In the genomic region with DNA sequence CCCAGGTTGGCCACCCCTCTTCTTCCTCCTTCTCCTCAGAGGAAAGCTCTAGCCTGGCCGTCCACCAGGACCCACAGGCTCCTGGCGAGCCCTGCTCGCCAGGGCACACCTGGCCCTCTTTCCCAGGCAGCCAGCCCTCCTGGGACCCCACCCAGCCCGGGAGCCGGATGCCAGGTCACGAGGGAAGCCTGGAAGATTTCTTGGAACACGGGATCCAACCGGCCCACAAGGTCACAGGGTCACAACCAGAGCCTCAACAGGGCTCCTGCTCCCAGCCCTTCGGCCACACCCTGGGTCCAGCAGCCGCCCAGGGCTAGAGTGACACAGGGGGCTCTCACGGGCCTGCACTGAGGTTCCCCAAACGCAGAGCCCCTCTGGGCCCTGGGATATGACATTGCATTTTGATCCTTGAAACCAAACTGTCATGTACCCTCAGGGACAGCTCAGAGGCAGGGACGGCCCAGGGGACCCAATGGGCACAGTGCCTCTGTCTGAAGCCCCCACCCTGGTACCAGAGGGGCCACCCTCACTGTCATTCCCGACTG, we compare ENCODE assay signal across 12 cellular contexts. TPM values are rescaled to one million over a fixed set of nuclear protein-coding genes. Genes with fewer than 3 reads are reported as not detected.
DNase-seq lines count a peak whose midpoint lies in the region; ATAC-seq, FAIRE-seq and TF ChIP-seq lines count a peak whose summit lies in the region.
"Had no signal": no experiment of that assay in that cellular context is flagged by ENCODE, and none has a peak within 500 bp of the region (broad histone marks: within the 10 kb centered on the region; RNA-seq: fewer than 3 reads in every experiment).

No MANE protein-coding gene starts in this region.

- peaks cover 77% of the 10 kb centered on the region for H3K36me3 Mint-ChIP-seq in activated B cell treated with CpG ODN at 0.5 μM for 24 hours (ENCODE audit: low read depth)
- H3K36me3 Mint-ChIP-seq in Calu3 (ENCODE audit: insufficient read depth, unreplicated experiment), result peaks cover 60% of the 10 kb centered on the region

- TF ChIP-seq POLR2A in suprapubic skin (IDR thresholded peaks at IDR 0.05) (no peak), H54 (IDR thresholded peaks at IDR 0.05; ENCODE audit: low read depth, low read length) (no peak)

- peaks cover 46% of the 10 kb centered on the region for H3K36me3 ChIP-seq in suprapubic skin

- H3K4me3 Mint-ChIP-seq in activated B cell treated with CpG ODN at 0.5 μM for 24 hours, result peak overlapping the region; percentile 56
- no peak overlapping the region for H3K4me3 Mint-ChIP-seq in Calu3 (ENCODE audit: low read depth, unreplicated experiment)

- POLR2A ChIA-PET in activated B cell treated with CpG ODN at 0.5 μM for 24 hours (lab: Charles Lee), result interaction anchor here (0.6 to 59.1 kb wide), 6 partner anchors 8 to 1147 kb away, joined by 3 to 2723 read pairs (median 247); a partner anchor contains a TSS

- H3K4me1 ChIP-seq in suprapubic skin, result peaks cover 91% of the 10 kb centered on the region

- no TSS peak for BruUV-seq in Calu3 (replicated peaks; lab: Mats Ljungman, UMichigan)

- DNase-seq in GM12865 (ENCODE audit: low read depth), result peak; percentile 7
- no peak for DNase-seq in activated B cell treated with CpG ODN at 0.5 μM for 24 hours
- DNase-seq in islet precursor cell, result peak; percentile 36
- DNase-seq in suprapubic skin (ENCODE audit: low spot score in 2 of 2), result peak in 1 of 2 donors; percentile 69
- DNase-seq in Calu3, result no peak
- no peak for DNase-seq in H54 (ENCODE audit: insufficient read length, low spot score)
- DNase-seq in activated effector memory CD4-positive, alpha-beta T cell treated with Interleukin-2 at 50 U/mL for 16 hours, result no peak
- DNase-seq: anterior cingulate cortex, DMS 273 treated with DMSO at 0.1 percent for 48 hours, NCI-H2227 treated with DMSO at 0.1 percent for 48 hours, T1000 had no signal

- H3K9me3 ChIP-seq in suprapubic skin, result no peaks in the 10 kb centered on the region

- WGBS in suprapubic skin, result 67% methylated on average over 2 of the region's 14 CpGs

- no peak for TF ChIP-seq CTCF in GM12865 (IDR thresholded peaks at IDR 0.05; ENCODE audit: insufficient read depth, low read depth, low read length, missing control alignments)
- TF ChIP-seq CTCF in activated B cell treated with CpG ODN at 0.5 μM for 24 hours (IDR thresholded peaks at IDR 0.05), result no peak
- no peak for TF ChIP-seq CTCF in suprapubic skin (IDR thresholded peaks at IDR 0.05)
- no peak for TF ChIP-seq CTCF in Calu3 (IDR thresholded peaks at IDR 0.05; ENCODE audit: unreplicated experiment)

- H3K27ac Mint-ChIP-seq in activated B cell treated with CpG ODN at 0.5 μM for 24 hours (peak overlapping the region; percentile 75), Calu3 (ENCODE audit: unreplicated experiment) (no peak overlapping the region)

- FAIRE-seq in H54 (lab: Jason Lieb, UNC), result no peak
- FAIRE-seq: endothelial cell of umbilical vein had no signal

- no peaks in the 10 kb centered on the region for H3K27me3 ChIP-seq in suprapubic skin

- H3K4me1 Mint-ChIP-seq in activated B cell treated with CpG ODN at 0.5 μM for 24 hours (peaks cover 79% of the 10 kb centered on the region), Calu3 (ENCODE audit: low read depth, unreplicated experiment) (no peaks in the 10 kb centered on the region)

- H3K4me3 ChIP-seq in GM12865 (ENCODE audit: low read depth, low read length), result peak overlapping the region; percentile 18
- peak overlapping the region; percentile 1 for H3K4me3 ChIP-seq in suprapubic skin

- peak overlapping the region; percentile 66 for H3K27ac ChIP-seq in suprapubic skin

- ATAC-seq in activated B cell treated with CpG ODN at 0.5 μM for 24 hours (ENCODE audit: low read depth), result no peak

- CTCF ChIA-PET in activated B cell treated with CpG ODN at 0.5 μM for 24 hours (lab: Charles Lee), result no interaction called here
- CTCF ChIA-PET in Calu3 (lab: Charles Lee), result no interaction called here

- TF ChIP-seq EP300 in suprapubic skin (IDR thresholded peaks at IDR 0.05), result no peak

- H3K9me3 Mint-ChIP-seq in activated B cell treated with CpG ODN at 0.5 μM for 24 hours (no peaks in the 10 kb centered on the region), Calu3 (ENCODE audit: low read depth, unreplicated experiment) (no peaks in the 10 kb centered on the region)

- intact Hi-C loops in activated B cell treated with CpG ODN at 0.5 μM for 24 hours (cut with micrococcal nuclease) (no loop called here), Calu3 (cut with micrococcal nuclease; ENCODE audit: unreplicated experiment) (no loop called here)

- H3K27me3 Mint-ChIP-seq in activated B cell treated with CpG ODN at 0.5 μM for 24 hours, result no peaks in the 10 kb centered on the region
- H3K27me3 Mint-ChIP-seq in Calu3 (ENCODE audit: unreplicated experiment), result no peaks in the 10 kb centered on the region

RNA-seq across cellular contexts. Expression of a gene that starts 5.5 kb away (rescaled TPM):
- total RNA-seq in activated B cell treated with CpG ODN at 0.5 μM for 24 hours (1,134 and 1,197 TPM in 2 replicates), suprapubic skin (100 to 1,000 TPM; 209 to 249 (median 219) TPM), Calu3 (2022) (96.0 and 99.7 TPM in 2 replicates)

RNA-seq across cellular contexts. Expression of a gene that starts 30.1 kb away (rescaled TPM):
- total RNA-seq in activated B cell treated with CpG ODN at 0.5 μM for 24 hours (55.1 and 57.3 TPM in 2 replicates), suprapubic skin (100 to 1,000 TPM in 1 of 4 donors, 10 to 100 TPM in 3; 83.0 to 101 (median 90.3) TPM), Calu3 (2022) (65.3 and 72.3 TPM in 2 replicates)

RNA-seq across cellular contexts. Expression of a gene that starts 50.6 kb away (rescaled TPM):
- total RNA-seq in activated B cell treated with CpG ODN at 0.5 μM for 24 hours (179 and 189 TPM in 2 replicates), suprapubic skin (10 to 100 TPM; 23.7 to 29.4 (median 28.1) TPM), Calu3 (2022) (13.7 and 15.8 TPM in 2 replicates)

RNA-seq across cellular contexts. Expression of a gene that starts 51.1 kb away (rescaled TPM):
- total RNA-seq in activated B cell treated with CpG ODN at 0.5 μM for 24 hours (73.0 and 78.6 TPM in 2 replicates), suprapubic skin (1 to 10 TPM; 2.1 to 8.1 (median 6.4) TPM), Calu3 (2022) (2.7 and 2.8 TPM in 2 replicates)

Comparison
In these comparisons a context has a peak if more than half of its experiments do, and no peak if none do; other contexts are left out.
1. DNase-seq: peak in GM12865 (single experiment) and islet precursor cell (single experiment); none in activated B cell treated with CpG ODN at 0.5 μM for 24 hours (single experiment), Calu3 (single experiment), H54 (single experiment) and activated effector memory CD4-positive, alpha-beta T cell treated with Interleukin-2 at 50 U/mL for 16 hours (single experiment).